20 cellular contexts compared by ENCODE assay signal in the genomic region with DNA sequence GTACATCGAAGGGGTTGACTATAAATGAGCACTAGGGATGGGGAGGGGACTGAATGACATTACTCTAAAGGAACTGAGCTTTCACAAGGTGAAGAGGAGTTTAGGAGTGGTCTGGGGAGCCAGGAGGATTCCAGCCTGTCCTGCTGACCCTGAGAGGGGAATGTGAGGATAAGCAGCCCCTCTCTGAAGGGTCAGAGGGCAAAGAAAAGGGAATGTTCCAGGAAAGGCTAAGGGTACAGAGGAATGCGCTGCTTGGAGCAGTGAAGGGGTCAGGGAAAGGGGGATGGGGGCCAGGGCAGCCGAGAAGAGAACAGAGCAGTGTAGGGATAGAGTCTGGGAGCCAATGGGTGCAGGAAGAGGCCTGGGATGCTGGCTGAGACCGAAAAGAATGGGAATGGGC.
"Had no signal": no experiment of that assay in that cellular context is flagged by ENCODE, and none has a peak within 500 bp of the region (broad histone marks: within the 10 kb centered on the region; RNA-seq: fewer than 3 reads in every experiment).

No MANE protein-coding gene starts in this region.

- H3K27me3 ChIP-seq: body of pancreas, cardiac muscle cell, heart left ventricle had no signal

- FAIRE-seq: kidney had no signal

- ATAC-seq: body of pancreas, heart left ventricle, lower lobe of right lung, natural killer cell, WTC11 had no signal

- H3K4me1 Mint-ChIP-seq: natural killer cell had no signal

- H3K27ac ChIP-seq: body of pancreas, cardiac muscle cell had no signal

- H3K27ac Mint-ChIP-seq: activated naive CD4-positive, alpha-beta T cell treated with anti-CD3 and anti-CD28 coated beads for 36 hours; activated naive CD8-positive, alpha-beta T cell treated with anti-CD3 and anti-CD28 coated beads, Interleukin-2, amount 10 ng/mL, durations not matched to agents 7 days and 5 days; natural killer cell; WTC11 had no signal

- H3K4me3 ChIP-seq: body of pancreas, cardiac muscle cell, heart left ventricle, lower lobe of right lung, thoracic aorta had no signal

- H3K36me3 Mint-ChIP-seq: activated naive CD8-positive, alpha-beta T cell treated with anti-CD3 and anti-CD28 coated beads, Interleukin-2, amount 10 ng/mL, durations not matched to agents 7 days and 5 days; natural killer cell; WTC11 had no signal

- H3K4me3 Mint-ChIP-seq: activated naive CD4-positive, alpha-beta T cell treated with anti-CD3 and anti-CD28 coated beads for 36 hours; activated naive CD8-positive, alpha-beta T cell treated with anti-CD3 and anti-CD28 coated beads, Interleukin-2, amount 10 ng/mL, durations not matched to agents 7 days and 5 days; natural killer cell; WTC11 had no signal

- DNase-seq: activated CD8-positive, alpha-beta memory T cell treated with anti-CD3 and anti-CD28 coated beads for 24 hours; activated CD8-positive, alpha-beta memory T cell treated with anti-CD3 and anti-CD28 coated beads, Interleukin-2, amount 50 U/mL, for 48 hours; activated effector memory CD4-positive, alpha-beta T cell treated with Interleukin-2 at 50 U/mL for 16 hours; activated naive CD4-positive, alpha-beta T cell treated with anti-CD3 and anti-CD28 coated beads for 36 hours; activated naive CD8-positive, alpha-beta T cell treated with anti-CD3 and anti-CD28 coated beads, Interleukin-2, amount 10 ng/mL, durations not matched to agents 7 days and 5 days; activated T-cell treated with anti-CD3 and anti-CD28 coated beads, Interleukin-2, amount 50 U/mL, for 48 hours; amniotic stem cell; body of pancreas; heart left ventricle; kidney; lower lobe of right lung; midbrain; natural killer cell; posterior cingulate gyrus; stimulated activated CD4-positive, alpha-beta T cell treated with anti-CD3 and anti-CD28 coated beads, Interleukin-4, amount 100 ng/mL, for 1 hour; stimulated activated naive CD4-positive, alpha-beta T cell; T-helper 1 cell had no signal

- H3K36me3 ChIP-seq: cardiac muscle cell, heart left ventricle, lower lobe of right lung, thoracic aorta had no signal

- H3K9me3 Mint-ChIP-seq: activated naive CD4-positive, alpha-beta T cell treated with anti-CD3 and anti-CD28 coated beads for 36 hours; activated naive CD8-positive, alpha-beta T cell treated with anti-CD3 and anti-CD28 coated beads, Interleukin-2, amount 10 ng/mL, durations not matched to agents 7 days and 5 days; natural killer cell had no signal

- H3K9me3 ChIP-seq: body of pancreas, lower lobe of right lung, thoracic aorta had no signal
